ENCODE assay signal across 8 cellular contexts in the genomic region with DNA sequence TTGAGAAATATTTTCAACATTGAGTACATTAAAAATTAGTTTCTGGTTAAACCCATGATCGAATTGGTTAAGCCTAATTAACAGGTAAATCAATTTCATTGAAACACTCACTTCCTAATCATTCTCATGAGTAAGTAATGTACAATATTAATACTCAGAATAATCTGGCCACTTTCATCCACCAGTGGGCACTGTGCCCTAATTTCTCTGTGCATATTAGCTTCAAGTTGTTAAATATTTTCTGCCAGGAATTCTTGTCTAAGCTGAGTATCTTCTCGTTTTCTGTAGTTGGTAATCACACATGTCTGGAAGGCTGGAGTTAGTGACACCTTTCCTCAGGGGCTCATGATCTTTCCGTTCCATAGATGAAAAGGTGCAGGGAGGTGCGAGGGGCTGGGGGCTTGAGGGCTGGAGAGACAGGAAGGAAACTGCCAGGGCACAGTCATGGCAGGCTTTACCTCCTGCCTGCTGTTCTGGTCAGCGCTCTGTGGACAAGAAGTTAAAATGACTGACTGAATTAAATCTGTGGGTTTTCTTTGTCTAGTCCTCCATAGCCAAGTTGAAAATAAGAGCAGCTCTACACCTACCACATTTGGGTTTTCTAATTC.
DNase-seq lines count a peak whose midpoint lies in the region; ATAC-seq and TF ChIP-seq lines count a peak whose summit lies in the region.

No MANE protein-coding gene starts in this region.

- H3K4me3 Mint-ChIP-seq in activated T-helper 1 cell treated with anti-CD3 and anti-CD28 coated beads, Interleukin-12 subunit alpha, Interleukin-12 subunit beta, Interleukin-2, Interleukin-4 antibody, amounts not matched to agents 30 ng/mL and 10 ng/mL and 1 ng/mL, durations not matched to agents 14 hours and 24 hours and 36 hours = no peak overlapping the region

- no peak overlapping the region for H2AFZ ChIP-seq in DND-41 (ENCODE audit: low read depth, low read length)

- 52 to 56% (median 55%) methylated on average over 5 of the region's 5 CpGs for WGBS in adrenal gland, 4 donors

- no peaks in the 10 kb centered on the region for H3K36me3 Mint-ChIP-seq in activated T-helper 1 cell treated with anti-CD3 and anti-CD28 coated beads, Interleukin-12 subunit alpha, Interleukin-12 subunit beta, Interleukin-2, Interleukin-4 antibody, amounts not matched to agents 30 ng/mL and 10 ng/mL and 1 ng/mL, durations not matched to agents 14 hours and 24 hours and 36 hours (ENCODE audit: low read depth)

- H3K4me3 ChIP-seq in AG04449 (ENCODE audit: low read depth, low read length) = no peak overlapping the region
- H3K4me3 ChIP-seq in DND-41 (ENCODE audit: low read depth in 1 of 2, low read length in 2 of 2) = no peak overlapping the region
- no peak overlapping the region for H3K4me3 ChIP-seq in adrenal gland

- H3K9me3 ChIP-seq in DND-41 (ENCODE audit: insufficient read depth, low read length, severe bottlenecking) (no peaks in the 10 kb centered on the region), adrenal gland (replicated peaks in 1 of 3) (no peaks in the 10 kb centered on the region)

- H3K79me2 ChIP-seq in DND-41 (ENCODE audit: insufficient read depth, low read length) = no peaks in the 10 kb centered on the region

- CTCF ChIA-PET in AG04449 (lab: Yijun Ruan, JAX) = interaction anchor here (0.8 to 5.4 kb wide), 18 partner anchors 14 to 686 kb away, joined by 3 to 51 read pairs (median 4); no protein-coding TSS in a partner anchor

- no peaks in the 10 kb centered on the region for H3K4me1 ChIP-seq in DND-41 (ENCODE audit: insufficient read depth, low read length)
- H3K4me1 ChIP-seq in adrenal gland (replicated peaks in 1 of 2) = no peaks in the 10 kb centered on the region

- peaks cover 11% of the 10 kb centered on the region for H3K27me3 Mint-ChIP-seq in activated T-helper 1 cell treated with anti-CD3 and anti-CD28 coated beads, Interleukin-12 subunit alpha, Interleukin-12 subunit beta, Interleukin-2, Interleukin-4 antibody, amounts not matched to agents 30 ng/mL and 10 ng/mL and 1 ng/mL, durations not matched to agents 14 hours and 24 hours and 36 hours (ENCODE audit: insufficient read depth)

- intact Hi-C loops in adrenal gland (cut with DNase I) = no loop called here
- intact Hi-C loops in activated T-helper 1 cell treated with anti-CD3 and anti-CD28 coated beads, Interleukin-12 subunit alpha, Interleukin-12 subunit beta, Interleukin-2, Interleukin-4 antibody, amounts not matched to agents 30 ng/mL and 10 ng/mL and 1 ng/mL, durations not matched to agents 14 hours and 24 hours and 36 hours (cut with micrococcal nuclease) = loop anchor here (1.0 kb wide), 1 partner anchor 184 kb away; no protein-coding TSS in a partner anchor

- POLR2A ChIA-PET in AG04449 (lab: Yijun Ruan, JAX) = no interaction called here

- ATAC-seq in DND-41 (ENCODE audit: insufficient read depth, low read depth) (peak; percentile 48; the same call in 1 of the 3 replicates), GM19328 (IDR thresholded peaks at IDR 0.05; ENCODE audit: unreplicated experiment) (no peak), HG02870 (IDR thresholded peaks at IDR 0.05; ENCODE audit: unreplicated experiment) (no peak)

- H3K4me2 ChIP-seq in DND-41 (ENCODE audit: insufficient read depth, low read length) = no peak overlapping the region

- DNase-seq in AG04449 (ENCODE audit: low read depth, low spot score) (no peak), DND-41 (peak; percentile 20), NCI-H1694 (lab: John Stamatoyannopoulos, UW) (peak; percentile 80), adrenal gland (peak in 4 of 7 donors; percentile 26 to 85 (median 50)), kidney glomerular epithelial cell (lab: John Stamatoyannopoulos, UW) (peak; percentile 43)
- DNase-seq in activated T-helper 1 cell treated with anti-CD3 and anti-CD28 coated beads, Interleukin-12 subunit alpha, Interleukin-12 subunit beta, Interleukin-2, Interleukin-4 antibody, amounts not matched to agents 30 ng/mL and 10 ng/mL and 1 ng/mL, durations not matched to agents 14 hours and 24 hours and 36 hours (ENCODE audit: low spot score) = no peak

- no peaks in the 10 kb centered on the region for H4K20me1 ChIP-seq in DND-41 (ENCODE audit: insufficient read depth, low read length)

- no peak overlapping the region for H3K27ac Mint-ChIP-seq in activated T-helper 1 cell treated with anti-CD3 and anti-CD28 coated beads, Interleukin-12 subunit alpha, Interleukin-12 subunit beta, Interleukin-2, Interleukin-4 antibody, amounts not matched to agents 30 ng/mL and 10 ng/mL and 1 ng/mL, durations not matched to agents 14 hours and 24 hours and 36 hours

- H3K4me1 Mint-ChIP-seq in activated T-helper 1 cell treated with anti-CD3 and anti-CD28 coated beads, Interleukin-12 subunit alpha, Interleukin-12 subunit beta, Interleukin-2, Interleukin-4 antibody, amounts not matched to agents 30 ng/mL and 10 ng/mL and 1 ng/mL, durations not matched to agents 14 hours and 24 hours and 36 hours (ENCODE audit: low read depth) = no peaks in the 10 kb centered on the region

- TF ChIP-seq CTCF in AG04449 (IDR thresholded peaks at IDR 0.05; ENCODE audit: insufficient read depth, low read length, missing control alignments) (peak; percentile 47), DND-41 (IDR thresholded peaks at IDR 0.05; ENCODE audit: borderline replicate concordance, extremely low read depth, low read length, poor library complexity, severe bottlenecking) (peak; percentile 61), adrenal gland (IDR thresholded peaks at IDR 0.05) (peak in 5 of 6 experiments; percentile 37 to 65 (median 53))

- H3K36me3 ChIP-seq in DND-41 (ENCODE audit: insufficient read depth, low read length) (no peaks in the 10 kb centered on the region), adrenal gland (replicated peaks in 1 of 2) (no peaks in the 10 kb centered on the region)

- H3K27ac ChIP-seq in DND-41 (ENCODE audit: low read length) (no peak overlapping the region), adrenal gland (no peak overlapping the region)

- TF ChIP-seq POLR2A in adrenal gland (IDR thresholded peaks at IDR 0.05) = no peak

- H3K27me3 ChIP-seq in DND-41 (ENCODE audit: insufficient read depth, low read length, poor library complexity) = peaks cover 10% of the 10 kb centered on the region
- H3K27me3 ChIP-seq in adrenal gland = no peaks in the 10 kb centered on the region

- no peaks in the 10 kb centered on the region for H3K9me3 Mint-ChIP-seq in activated T-helper 1 cell treated with anti-CD3 and anti-CD28 coated beads, Interleukin-12 subunit alpha, Interleukin-12 subunit beta, Interleukin-2, Interleukin-4 antibody, amounts not matched to agents 30 ng/mL and 10 ng/mL and 1 ng/mL, durations not matched to agents 14 hours and 24 hours and 36 hours

- no peak overlapping the region for H3K9ac ChIP-seq in DND-41 (ENCODE audit: low read depth, low read length)

Comparison
In these comparisons a context has a peak if more than half of its experiments do, and no peak if none do; other contexts are left out.
1. DNase-seq: peak in DND-41 (single experiment), NCI-H1694 (single experiment), adrenal gland (4 of 7) and kidney glomerular epithelial cell (single experiment); none in AG04449 (single experiment) and activated T-helper 1 cell treated with anti-CD3 and anti-CD28 coated beads, Interleukin-12 subunit alpha, Interleukin-12 subunit beta, Interleukin-2, Interleukin-4 antibody, amounts not matched to agents 30 ng/mL and 10 ng/mL and 1 ng/mL, durations not matched to agents 14 hours and 24 hours and 36 hours (single experiment).
2. Peak in every context shown above with its lines, with median percentiles within 50 percentile points of each other: CTCF ChIP-seq.